In genomic region chr1:153968400-153968799, GRCh38 we compare ENCODE assay signal across 1 cellular context.
TF ChIP-seq lines count a peak whose summit lies in the region.

No MANE protein-coding gene starts in this region.

TF ChIP-seq in H1, 55 proteins besides CTCF, POLR2A, EP300 and RAD21:
- no peak for TF ChIP-seq EGR1 (IDR thresholded peaks at IDR 0.05; ENCODE audit: borderline replicate concordance, low read depth, low read length)
- TF ChIP-seq SIN3A (conservative IDR thresholded peaks at IDR 0.05 in 1 of 2, IDR thresholded peaks at IDR 0.05 in 1 of 2; ENCODE audit: low read depth in 1 of 2, low read length in 2 of 2): 0 out of 4 replicates have a peak, but pooled peaks of 1 of the 2 experiments have one; percentile 37
- TF ChIP-seq GTF2F1 (IDR thresholded peaks at IDR 0.05; ENCODE audit: borderline replicate concordance, low read depth, low read length): no peak
- TF ChIP-seq TEAD4 (IDR thresholded peaks at IDR 0.05; ENCODE audit: low read depth, low read length): no peak
- no peak for TF ChIP-seq KDM1A (IDR thresholded peaks at IDR 0.05; ENCODE audit: borderline replicate concordance, low read length)
- TF ChIP-seq SP4 (IDR thresholded peaks at IDR 0.05; ENCODE audit: low read length): no peak
